16 cellular contexts compared by ENCODE assay signal in genomic region chr4:1643971-1644735, GRCh38.
"Had no signal": no experiment of that assay in that cellular context is flagged by ENCODE, and none has a peak within 500 bp of the region (broad histone marks: within the 10 kb centered on the region; RNA-seq: fewer than 3 reads in every experiment).

No MANE protein-coding gene starts in this region.

- DNase-seq: activated B cell treated with CpG ODN at 0.5 μM for 24 hours; activated CD4-positive, alpha-beta T cell treated with anti-CD3 and anti-CD28 coated beads, Interleukin-2, amount 50 U/mL, for 1 hour; activated effector memory CD4-positive, alpha-beta T cell treated with Interleukin-2 at 50 U/mL for 16 hours; activated T-cell treated with anti-CD3 and anti-CD28 coated beads, Interleukin-2, amount 50 U/mL, for 24 hours; effector memory CD8-positive, alpha-beta T cell; ovary; SHP77; stimulated activated CD4-positive, alpha-beta T cell treated with anti-CD3 and anti-CD28 coated beads, Interleukin-15, amount 100 ng/mL, for 24 hours; stimulated activated CD4-positive, alpha-beta T cell treated with anti-CD3 and anti-CD28 coated beads, Interleukin-4, amount 100 ng/mL, for 24 hours; T-helper 2 cell had no signal

- ATAC-seq: effector memory CD8-positive, alpha-beta T cell had no signal

- H3K4me3 ChIP-seq: ovary had no signal

- H3K27ac Mint-ChIP-seq: activated B cell treated with CpG ODN at 0.5 μM for 24 hours; activated naive CD8-positive, alpha-beta T cell; activated T-cell treated with anti-CD3 and anti-CD28 coated beads, Interleukin-2, amount 50 U/mL, for 24 hours; effector memory CD8-positive, alpha-beta T cell; stimulated activated naive CD8-positive, alpha-beta T cell treated with anti-CD3 and anti-CD28 coated beads, Interleukin-15, Interleukin-2, amounts not matched to agents 100 ng/mL and 50 ng/mL, for 24 hours had no signal

- H3K9me3 ChIP-seq: gastroesophageal sphincter, ovary, tibial artery had no signal

- H3K27me3 Mint-ChIP-seq: activated B cell treated with CpG ODN at 0.5 μM for 24 hours; activated naive CD8-positive, alpha-beta T cell; activated T-cell treated with anti-CD3 and anti-CD28 coated beads, Interleukin-2, amount 50 U/mL, for 24 hours; effector memory CD8-positive, alpha-beta T cell; stimulated activated naive CD8-positive, alpha-beta T cell treated with anti-CD3 and anti-CD28 coated beads, Interleukin-15, Interleukin-2, amounts not matched to agents 100 ng/mL and 50 ng/mL, for 24 hours had no signal

- H3K27ac ChIP-seq: coronary artery, ovary, tibial artery had no signal

- H3K9me3 Mint-ChIP-seq: activated B cell treated with CpG ODN at 0.5 μM for 24 hours; activated T-cell treated with anti-CD3 and anti-CD28 coated beads, Interleukin-2, amount 50 U/mL, for 24 hours; effector memory CD8-positive, alpha-beta T cell; nephron; stimulated activated naive CD8-positive, alpha-beta T cell treated with anti-CD3 and anti-CD28 coated beads, Interleukin-15, Interleukin-2, amounts not matched to agents 100 ng/mL and 50 ng/mL, for 24 hours had no signal

- H3K36me3 ChIP-seq: gastroesophageal sphincter, ovary, tibial artery had no signal

- H3K4me1 Mint-ChIP-seq: activated B cell treated with CpG ODN at 0.5 μM for 24 hours had no signal

- H3K27me3 ChIP-seq: gastroesophageal sphincter, ovary, tibial artery had no signal

- H3K4me3 Mint-ChIP-seq: activated B cell treated with CpG ODN at 0.5 μM for 24 hours; activated naive CD8-positive, alpha-beta T cell; activated T-cell treated with anti-CD3 and anti-CD28 coated beads, Interleukin-2, amount 50 U/mL, for 24 hours; effector memory CD8-positive, alpha-beta T cell; stimulated activated naive CD8-positive, alpha-beta T cell treated with anti-CD3 and anti-CD28 coated beads, Interleukin-15, Interleukin-2, amounts not matched to agents 100 ng/mL and 50 ng/mL, for 24 hours had no signal

- H3K36me3 Mint-ChIP-seq: activated naive CD8-positive, alpha-beta T cell had no signal
